3 cellular contexts compared by ENCODE assay signal in the genomic region with DNA sequence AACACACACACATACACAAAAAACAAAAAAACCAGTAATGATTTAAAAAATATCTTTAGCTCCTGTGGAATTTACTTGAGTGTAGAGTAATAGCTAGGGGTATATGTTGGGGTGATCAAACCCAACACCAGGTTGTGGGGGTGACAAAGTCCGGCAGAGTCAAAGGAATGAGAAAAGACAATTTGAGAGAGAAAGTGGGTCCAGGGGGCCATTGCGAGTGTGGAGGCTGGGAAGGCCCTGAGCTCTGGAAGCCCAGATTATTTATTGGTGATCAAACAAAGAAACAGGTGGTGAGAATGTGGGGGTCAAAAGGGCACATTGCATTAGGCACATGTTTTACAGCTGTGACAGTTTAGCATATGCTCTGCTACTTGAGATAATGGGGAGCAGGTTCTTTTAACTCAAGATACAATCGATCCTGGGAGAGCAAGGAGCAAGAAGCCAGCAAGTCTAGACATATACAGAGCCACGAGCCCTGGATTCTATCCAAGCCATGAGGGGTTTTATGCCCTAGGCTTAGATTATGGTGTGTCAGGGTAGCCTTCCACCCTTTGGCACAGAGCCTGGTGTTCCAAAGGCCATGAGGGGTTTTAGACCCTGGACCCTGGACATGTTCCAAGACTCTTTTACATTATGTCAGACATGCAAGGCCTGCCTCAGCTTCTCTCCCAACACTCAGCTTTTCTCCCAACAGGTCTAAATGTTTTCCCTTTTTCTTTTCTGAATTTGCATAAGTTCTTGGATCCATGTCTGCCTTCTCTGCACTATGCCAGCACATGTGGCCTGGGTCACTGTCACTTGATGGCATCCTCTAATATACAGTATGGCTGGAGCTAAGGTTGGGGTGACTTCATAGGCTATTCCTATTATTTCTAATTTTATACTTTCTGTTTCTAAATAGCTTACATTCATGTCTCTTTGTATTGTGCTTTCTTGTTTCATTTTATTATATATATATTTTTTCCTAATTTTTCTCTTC.
TF ChIP-seq lines count a peak whose summit lies in the region.

No MANE protein-coding gene starts in this region.

TF ChIP-seq in A549, 52 proteins besides CTCF, POLR2A, EP300 and RAD21:
- no peak for TF ChIP-seq JUNB (IDR thresholded peaks at IDR 0.05)
- TF ChIP-seq, protein P1, sequence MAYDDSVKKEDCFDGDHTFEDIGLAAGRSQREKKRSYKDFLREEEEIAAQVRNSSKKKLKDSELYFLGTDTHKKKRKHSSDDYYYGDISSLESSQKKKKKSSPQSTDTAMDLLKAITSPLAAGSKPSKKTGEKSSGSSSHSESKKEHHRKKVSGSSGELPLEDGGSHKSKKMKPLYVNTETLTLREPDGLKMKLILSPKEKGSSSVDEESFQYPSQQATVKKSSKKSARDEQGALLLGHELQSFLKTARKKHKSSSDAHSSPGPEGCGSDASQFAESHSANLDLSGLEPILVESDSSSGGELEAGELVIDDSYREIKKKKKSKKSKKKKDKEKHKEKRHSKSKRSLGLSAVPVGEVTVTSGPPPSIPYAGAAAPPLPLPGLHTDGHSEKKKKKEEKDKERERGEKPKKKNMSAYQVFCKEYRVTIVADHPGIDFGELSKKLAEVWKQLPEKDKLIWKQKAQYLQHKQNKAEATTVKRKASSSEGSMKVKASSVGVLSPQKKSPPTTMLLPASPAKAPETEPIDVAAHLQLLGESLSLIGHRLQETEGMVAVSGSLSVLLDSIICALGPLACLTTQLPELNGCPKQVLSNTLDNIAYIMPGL (CRISPR knock-in tag; IDR thresholded peaks at IDR 0.05; ENCODE audit: borderline replicate concordance) = no peak
- no peak for TF ChIP-seq NR3C1 (IDR thresholded peaks at IDR 0.05)
- TF ChIP-seq RNF2 (IDR thresholded peaks at IDR 0.05; ENCODE audit: borderline replicate concordance, low read depth) = no peak
- TF ChIP-seq HEYL (CRISPR knock-in tag; IDR thresholded peaks at IDR 0.05) = no peak
- no peak for TF ChIP-seq KDM5A (IDR thresholded peaks at IDR 0.05)
- TF ChIP-seq CBX8 (IDR thresholded peaks at IDR 0.05) = no peak

TF ChIP-seq in HCT116, 20 proteins besides CTCF, POLR2A, EP300 and RAD21:
- TF ChIP-seq, protein P2, sequence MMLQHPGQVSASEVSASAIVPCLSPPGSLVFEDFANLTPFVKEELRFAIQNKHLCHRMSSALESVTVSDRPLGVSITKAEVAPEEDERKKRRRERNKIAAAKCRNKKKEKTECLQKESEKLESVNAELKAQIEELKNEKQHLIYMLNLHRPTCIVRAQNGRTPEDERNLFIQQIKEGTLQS (IDR thresholded peaks at IDR 0.05) = no peak
- peak; percentile 58; the same call in 1 of the 2 replicates for TF ChIP-seq CBX3 (IDR thresholded peaks at IDR 0.05; ENCODE audit: low read depth)

TF ChIP-seq in K562, 482 proteins besides CTCF, POLR2A, EP300 and RAD21:
- TF ChIP-seq TCF3 (CRISPR knock-in tag; IDR thresholded peaks at IDR 0.05) (no peak), TGIF2 (CRISPR knock-in tag; IDR thresholded peaks at IDR 0.05) (no peak), CBX3 (IDR thresholded peaks at IDR 0.05; ENCODE audit: borderline replicate concordance in 1 of 2, low read length in 2 of 2) (0 out of 3 replicates have a peak, but pooled peaks of 1 of the 2 experiments have one; percentile 51), CBX5 (IDR thresholded peaks at IDR 0.05; ENCODE audit: borderline replicate concordance, low read depth) (peak; percentile 60; the same call in 1 of the 2 replicates), TRIM28 (IDR thresholded peaks at IDR 0.05) (peak; percentile 83), ELF4 (CRISPR knock-in tag; IDR thresholded peaks at IDR 0.05) (no peak)
- TF ChIP-seq, protein P3, sequence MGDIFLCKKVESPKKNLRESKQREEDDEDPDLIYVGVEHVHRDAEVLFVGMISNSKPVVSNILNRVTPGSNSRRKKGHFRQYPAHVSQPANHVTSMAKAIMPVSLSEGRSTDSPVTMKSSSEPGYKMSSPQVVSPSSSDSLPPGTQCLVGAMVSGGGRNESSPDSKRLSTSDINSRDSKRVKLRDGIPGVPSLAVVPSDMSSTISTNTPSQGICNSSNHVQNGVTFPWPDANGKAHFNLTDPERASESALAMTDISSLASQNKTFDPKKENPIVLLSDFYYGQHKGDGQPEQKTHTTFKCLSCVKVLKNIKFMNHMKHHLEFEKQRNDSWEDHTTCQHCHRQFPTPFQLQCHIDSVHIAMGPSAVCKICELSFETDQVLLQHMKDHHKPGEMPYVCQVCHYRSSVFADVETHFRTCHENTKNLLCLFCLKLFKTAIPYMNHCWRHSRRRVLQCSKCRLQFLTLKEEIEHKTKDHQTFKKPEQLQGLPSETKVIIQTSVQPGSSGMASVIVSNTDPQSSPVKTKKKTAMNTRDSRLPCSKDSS (IDR thresholded peaks at IDR 0.05; ENCODE audit: low read depth, partially characterized antibody) = peak; percentile 53
